ENCODE assay signal across 15 cellular contexts in the genomic region with DNA sequence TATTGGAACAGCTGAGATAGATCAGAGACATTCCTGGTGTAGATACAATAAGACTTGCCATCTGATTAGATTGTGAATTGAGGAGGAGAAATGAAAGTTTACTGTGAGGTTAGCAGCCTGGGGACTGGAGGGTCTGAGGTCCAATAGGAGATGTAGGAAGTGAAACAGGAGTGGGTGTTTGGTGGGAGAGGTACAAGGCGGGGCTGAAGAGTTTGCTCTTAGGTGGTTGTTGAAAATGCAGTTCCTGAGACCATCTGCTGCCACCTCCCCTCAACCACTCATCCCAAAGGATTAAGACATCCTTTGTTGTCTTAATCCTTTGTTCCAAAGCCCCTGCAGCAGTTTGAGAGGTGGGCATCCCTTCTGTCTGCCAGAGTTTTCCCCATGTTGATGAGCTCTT. TPM values are rescaled to one million over a fixed set of nuclear protein-coding genes. Genes with fewer than 3 reads are reported as not detected.
DNase-seq lines count a peak whose midpoint lies in the region; ATAC-seq and FAIRE-seq lines count a peak whose summit lies in the region.
"Had no signal": no experiment of that assay in that cellular context is flagged by ENCODE, and none has a peak within 500 bp of the region (broad histone marks: within the 10 kb centered on the region; RNA-seq: fewer than 3 reads in every experiment).

No MANE protein-coding gene starts in this region.

- no peaks in the 10 kb centered on the region for H3K36me3 ChIP-seq in BLaER1 treated with 17β-estradiol and CSF1 and Interleukin-3, amounts not matched to agents 10 nM and 100 nM
- H3K36me3 ChIP-seq: cardiac muscle cell had no signal

- H3K9ac ChIP-seq in BLaER1 treated with 17β-estradiol and CSF1 and Interleukin-3, amounts not matched to agents 10 nM and 100 nM, result no peak overlapping the region
- H3K9ac ChIP-seq: KMS-11 had no signal

- H3K9me3 ChIP-seq in BLaER1 treated with 17β-estradiol and CSF1 and Interleukin-3, amounts not matched to agents 10 nM and 100 nM (replicated peaks in 1 of 11), result no peaks in the 10 kb centered on the region

- peak overlapping the region in 8 of 11 experiments; percentile 11 to 81 (median 62); a peak in 15 of 22 replicates for H3K4me2 ChIP-seq in BLaER1 treated with 17β-estradiol and CSF1 and Interleukin-3, amounts not matched to agents 10 nM and 100 nM
- H3K4me2 ChIP-seq: hepatocyte, KMS-11 had no signal

- H3K27me3 ChIP-seq in BLaER1 treated with 17β-estradiol and CSF1 and Interleukin-3, amounts not matched to agents 10 nM and 100 nM, result no peaks in the 10 kb centered on the region
- H3K27me3 ChIP-seq: cardiac muscle cell, hepatocyte had no signal

- DNase-seq in MV-4-11 (lab: John Stamatoyannopoulos, UW), result peak; percentile 84
- no peak for DNase-seq in anterior cingulate cortex (lab: John Stamatoyannopoulos, UW)
- no peak for DNase-seq in T-helper 9 cell
- no peak for DNase-seq in urothelium cell line (ENCODE audit: low spot score)
- DNase-seq: activated CD4-positive, CD25-positive, alpha-beta regulatory T cell treated with anti-CD3 and anti-CD28 coated beads, Interleukin-2, amount 50 U/mL, for 72 hours; NCI-H2107; Right ventricle myocardium superior; stimulated activated naive CD4-positive, alpha-beta T cell had no signal

- peaks cover 0 to 71% (median 49%) of the 10 kb centered on the region in 10 experiments; a peak in 17 of 20 replicates for H3K4me1 ChIP-seq in BLaER1 treated with 17β-estradiol and CSF1 and Interleukin-3, amounts not matched to agents 10 nM and 100 nM

- peak overlapping the region in 3 of 11 experiments; percentile 33 to 83 (median 45); a peak in 5 of 22 replicates for H3K27ac ChIP-seq in BLaER1 treated with 17β-estradiol and CSF1 and Interleukin-3, amounts not matched to agents 10 nM and 100 nM
- H3K27ac ChIP-seq: cardiac muscle cell, hepatocyte, KMS-11 had no signal

- FAIRE-seq in urothelium cell line (lab: Jason Lieb, UNC), result no peak

- no peak overlapping the region for H3K4me3 ChIP-seq in BLaER1 treated with 17β-estradiol and CSF1 and Interleukin-3, amounts not matched to agents 10 nM and 100 nM
- H3K4me3 ChIP-seq: cardiac muscle cell, hepatocyte had no signal

- H4K20me1 ChIP-seq in BLaER1 treated with 17β-estradiol and CSF1 and Interleukin-3, amounts not matched to agents 10 nM and 100 nM, result no peaks in the 10 kb centered on the region

- ATAC-seq in GM18873 (IDR thresholded peaks at IDR 0.05; ENCODE audit: low FRiP score, unreplicated experiment), result peak; percentile 48
- peak; percentile 50 for ATAC-seq in HG02642 (IDR thresholded peaks at IDR 0.05; ENCODE audit: poor library complexity, unreplicated experiment)
- ATAC-seq in esophagus mucosa, result no peak

RNA-seq across cellular contexts. Expression of a gene that starts 14.8 kb away (rescaled TPM):
- 0.80 TPM for total RNA-seq in esophagus mucosa

RNA-seq across cellular contexts. Expression of a gene that starts 38.2 kb away (rescaled TPM):
- 1.4 TPM for total RNA-seq in esophagus mucosa
